ENCODE assay signal across 7 cellular contexts in genomic region chr18:42275138-42275535, GRCh38.
"Had no signal": no experiment of that assay in that cellular context is flagged by ENCODE, and none has a peak within 500 bp of the region (broad histone marks: within the 10 kb centered on the region; RNA-seq: fewer than 3 reads in every experiment).

No MANE protein-coding gene starts in this region.

- H3K4me3 ChIP-seq: esophagus muscularis mucosa, ovary, testis had no signal

- H3K36me3 ChIP-seq: esophagus muscularis mucosa, ovary had no signal

- H3K27me3 ChIP-seq: esophagus muscularis mucosa, ovary, testis had no signal

- DNase-seq: activated CD4-positive, alpha-beta memory T cell treated with anti-CD3 and anti-CD28 coated beads for 36 hours; activated gamma-delta T cell; activated T-cell treated with anti-CD3 and anti-CD28 coated beads, Interleukin-2, amount 50 U/mL, for 4 hours; ovary; stimulated activated CD4-positive, alpha-beta T cell treated with anti-CD3 and anti-CD28 coated beads, Interleukin-4, amount 100 ng/mL, for 24 hours; testis had no signal

- H3K9me3 ChIP-seq: esophagus muscularis mucosa, ovary, testis had no signal

- H3K27ac ChIP-seq: ovary, testis had no signal
